1 cellular context compared by ENCODE assay signal in the genomic region with DNA sequence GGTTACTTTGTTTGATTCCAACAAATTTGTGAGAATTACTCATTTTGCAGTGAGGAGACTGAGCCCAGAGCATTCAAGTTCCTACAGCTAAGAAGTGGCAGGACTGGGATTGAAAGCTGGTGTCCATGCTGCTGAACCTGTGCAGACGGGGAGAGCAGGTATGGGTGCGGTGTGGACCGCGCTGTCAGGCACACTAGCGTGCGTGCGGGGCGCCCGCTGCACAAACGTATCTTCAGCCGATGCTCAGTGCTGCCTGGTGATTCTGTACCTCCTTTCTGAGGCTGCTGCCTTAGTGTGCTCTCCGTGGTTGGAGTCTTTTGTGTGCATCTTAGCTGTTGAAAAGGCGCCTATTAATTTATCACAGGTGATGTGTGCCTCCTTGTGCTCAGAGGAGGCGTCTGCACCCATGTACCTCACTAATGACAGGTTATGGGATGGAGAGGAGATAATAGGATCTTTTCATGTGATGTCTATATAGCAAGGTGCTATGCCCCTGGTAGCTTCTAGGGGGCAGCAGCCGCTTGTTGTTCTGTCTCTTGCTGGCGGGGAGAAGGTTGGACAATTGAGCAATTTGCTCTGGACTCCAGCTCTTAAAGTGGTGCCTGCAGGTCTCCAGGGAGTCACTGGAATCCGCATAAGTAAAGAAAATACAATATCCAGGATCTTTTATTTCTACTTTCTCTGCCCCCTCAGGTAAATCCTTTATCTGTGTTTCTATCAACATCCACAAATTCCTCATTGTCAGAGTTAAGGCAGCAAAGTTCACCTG.
A peak's percentile ranks its signal among the peaks of the same experiment; 100 is the strongest.
TF ChIP-seq lines count a peak whose summit lies in the region.

No MANE protein-coding gene starts in this region.

TF ChIP-seq in K562, 482 proteins besides CTCF, POLR2A, EP300 and RAD21 (continued from another document):
- TF ChIP-seq JUND (IDR thresholded peaks at IDR 0.05; ENCODE audit: borderline replicate concordance, low read depth, low read length) (peak; percentile 59), JUND (tag; IDR thresholded peaks at IDR 0.05; ENCODE audit: borderline replicate concordance, low read depth, low read length) (no peak; the same call in 2 of the 3 replicates), TGIF2 (CRISPR knock-in tag; IDR thresholded peaks at IDR 0.05) (no peak), DPF2 (IDR thresholded peaks at IDR 0.05) (0 out of 2 replicates have a peak, but pooled peaks have one; percentile 33), ZNF197 (CRISPR knock-in tag; IDR thresholded peaks at IDR 0.05; ENCODE audit: low read depth) (no peak), ZNF253 (CRISPR knock-in tag; conservative IDR thresholded peaks at IDR 0.05) (no peak), SAFB2 (IDR thresholded peaks at IDR 0.05; ENCODE audit: borderline replicate concordance, low read depth, low read length, severe bottlenecking) (no peak), PRPF4 (IDR thresholded peaks at IDR 0.05; ENCODE audit: insufficient read depth, low read depth, low read length, poor library complexity, severe bottlenecking) (no peak), MYC (IDR thresholded peaks at IDR 0.05; ENCODE audit: low read depth, low read length) (0 out of 2 replicates have a peak, but pooled peaks have one; percentile 45), MYC (CRISPR knock-in tag; IDR thresholded peaks at IDR 0.05; ENCODE audit: borderline replicate concordance, low read depth) (no peak), HCFC1 (IDR thresholded peaks at IDR 0.05; ENCODE audit: low read depth, low read length) (0 out of 2 replicates have a peak, but pooled peaks have one; percentile 8), ZNF79 (CRISPR knock-in tag; IDR thresholded peaks at IDR 0.05; ENCODE audit: low read depth) (no peak), CEBPG (CRISPR knock-in tag; IDR thresholded peaks at IDR 0.05) (peak; percentile 84), CEBPG (tag; conservative IDR thresholded peaks at IDR 0.05 in 1 of 2, IDR thresholded peaks at IDR 0.05 in 1 of 2) (peak; percentile 87 to 96), HSF4 (CRISPR knock-in tag; IDR thresholded peaks at IDR 0.05; ENCODE audit: borderline replicate concordance) (no peak), NFYB (IDR thresholded peaks at IDR 0.05; ENCODE audit: extremely low read depth, insufficient read length) (no peak)
- TF ChIP-seq, protein P1, sequence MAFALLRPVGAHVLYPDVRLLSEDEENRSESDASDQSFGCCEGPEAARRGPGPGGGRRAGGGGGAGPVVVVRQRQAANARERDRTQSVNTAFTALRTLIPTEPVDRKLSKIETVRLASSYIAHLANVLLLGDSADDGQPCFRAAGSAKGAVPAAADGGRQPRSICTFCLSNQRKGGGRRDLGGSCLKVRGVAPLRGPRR (CRISPR knock-in tag; IDR thresholded peaks at IDR 0.05), result no peak
- TF ChIP-seq, protein P2, sequence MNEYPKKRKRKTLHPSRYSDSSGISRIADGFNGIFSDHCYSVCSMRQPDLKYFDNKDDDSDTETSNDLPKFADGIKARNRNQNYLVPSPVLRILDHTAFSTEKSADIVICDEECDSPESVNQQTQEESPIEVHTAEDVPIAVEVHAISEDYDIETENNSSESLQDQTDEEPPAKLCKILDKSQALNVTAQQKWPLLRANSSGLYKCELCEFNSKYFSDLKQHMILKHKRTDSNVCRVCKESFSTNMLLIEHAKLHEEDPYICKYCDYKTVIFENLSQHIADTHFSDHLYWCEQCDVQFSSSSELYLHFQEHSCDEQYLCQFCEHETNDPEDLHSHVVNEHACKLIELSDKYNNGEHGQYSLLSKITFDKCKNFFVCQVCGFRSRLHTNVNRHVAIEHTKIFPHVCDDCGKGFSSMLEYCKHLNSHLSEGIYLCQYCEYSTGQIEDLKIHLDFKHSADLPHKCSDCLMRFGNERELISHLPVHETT (CRISPR knock-in tag; conservative IDR thresholded peaks at IDR 0.05 in 1 of 2, IDR thresholded peaks at IDR 0.05 in 1 of 2), result no peak
- TF ChIP-seq, protein P3, sequence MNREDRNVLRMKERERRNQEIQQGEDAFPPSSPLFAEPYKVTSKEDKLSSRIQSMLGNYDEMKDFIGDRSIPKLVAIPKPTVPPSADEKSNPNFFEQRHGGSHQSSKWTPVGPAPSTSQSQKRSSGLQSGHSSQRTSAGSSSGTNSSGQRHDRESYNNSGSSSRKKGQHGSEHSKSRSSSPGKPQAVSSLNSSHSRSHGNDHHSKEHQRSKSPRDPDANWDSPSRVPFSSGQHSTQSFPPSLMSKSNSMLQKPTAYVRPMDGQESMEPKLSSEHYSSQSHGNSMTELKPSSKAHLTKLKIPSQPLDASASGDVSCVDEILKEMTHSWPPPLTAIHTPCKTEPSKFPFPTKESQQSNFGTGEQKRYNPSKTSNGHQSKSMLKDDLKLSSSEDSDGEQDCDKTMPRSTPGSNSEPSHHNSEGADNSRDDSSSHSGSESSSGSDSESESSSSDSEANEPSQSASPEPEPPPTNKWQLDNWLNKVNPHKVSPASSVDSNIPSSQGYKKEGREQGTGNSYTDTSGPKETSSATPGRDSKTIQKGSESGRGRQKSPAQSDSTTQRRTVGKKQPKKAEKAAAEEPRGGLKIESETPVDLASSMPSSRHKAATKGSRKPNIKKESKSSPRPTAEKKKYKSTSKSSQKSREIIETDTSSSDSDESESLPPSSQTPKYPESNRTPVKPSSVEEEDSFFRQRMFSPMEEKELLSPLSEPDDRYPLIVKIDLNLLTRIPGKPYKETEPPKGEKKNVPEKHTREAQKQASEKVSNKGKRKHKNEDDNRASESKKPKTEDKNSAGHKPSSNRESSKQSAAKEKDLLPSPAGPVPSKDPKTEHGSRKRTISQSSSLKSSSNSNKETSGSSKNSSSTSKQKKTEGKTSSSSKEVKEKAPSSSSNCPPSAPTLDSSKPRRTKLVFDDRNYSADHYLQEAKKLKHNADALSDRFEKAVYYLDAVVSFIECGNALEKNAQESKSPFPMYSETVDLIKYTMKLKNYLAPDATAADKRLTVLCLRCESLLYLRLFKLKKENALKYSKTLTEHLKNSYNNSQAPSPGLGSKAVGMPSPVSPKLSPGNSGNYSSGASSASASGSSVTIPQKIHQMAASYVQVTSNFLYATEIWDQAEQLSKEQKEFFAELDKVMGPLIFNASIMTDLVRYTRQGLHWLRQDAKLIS (CRISPR knock-in tag; IDR thresholded peaks at IDR 0.05), result no peak
- TF ChIP-seq, protein P4, sequence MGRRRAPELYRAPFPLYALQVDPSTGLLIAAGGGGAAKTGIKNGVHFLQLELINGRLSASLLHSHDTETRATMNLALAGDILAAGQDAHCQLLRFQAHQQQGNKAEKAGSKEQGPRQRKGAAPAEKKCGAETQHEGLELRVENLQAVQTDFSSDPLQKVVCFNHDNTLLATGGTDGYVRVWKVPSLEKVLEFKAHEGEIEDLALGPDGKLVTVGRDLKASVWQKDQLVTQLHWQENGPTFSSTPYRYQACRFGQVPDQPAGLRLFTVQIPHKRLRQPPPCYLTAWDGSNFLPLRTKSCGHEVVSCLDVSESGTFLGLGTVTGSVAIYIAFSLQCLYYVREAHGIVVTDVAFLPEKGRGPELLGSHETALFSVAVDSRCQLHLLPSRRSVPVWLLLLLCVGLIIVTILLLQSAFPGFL (CRISPR knock-in tag; IDR thresholded peaks at IDR 0.05), result no peak
- TF ChIP-seq, protein P5, sequence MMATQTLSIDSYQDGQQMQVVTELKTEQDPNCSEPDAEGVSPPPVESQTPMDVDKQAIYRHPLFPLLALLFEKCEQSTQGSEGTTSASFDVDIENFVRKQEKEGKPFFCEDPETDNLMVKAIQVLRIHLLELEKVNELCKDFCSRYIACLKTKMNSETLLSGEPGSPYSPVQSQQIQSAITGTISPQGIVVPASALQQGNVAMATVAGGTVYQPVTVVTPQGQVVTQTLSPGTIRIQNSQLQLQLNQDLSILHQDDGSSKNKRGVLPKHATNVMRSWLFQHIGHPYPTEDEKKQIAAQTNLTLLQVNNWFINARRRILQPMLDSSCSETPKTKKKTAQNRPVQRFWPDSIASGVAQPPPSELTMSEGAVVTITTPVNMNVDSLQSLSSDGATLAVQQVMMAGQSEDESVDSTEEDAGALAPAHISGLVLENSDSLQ (IDR thresholded peaks at IDR 0.05), result peak; percentile 39; the same call in 1 of the 2 replicates
- TF ChIP-seq, protein P6, sequence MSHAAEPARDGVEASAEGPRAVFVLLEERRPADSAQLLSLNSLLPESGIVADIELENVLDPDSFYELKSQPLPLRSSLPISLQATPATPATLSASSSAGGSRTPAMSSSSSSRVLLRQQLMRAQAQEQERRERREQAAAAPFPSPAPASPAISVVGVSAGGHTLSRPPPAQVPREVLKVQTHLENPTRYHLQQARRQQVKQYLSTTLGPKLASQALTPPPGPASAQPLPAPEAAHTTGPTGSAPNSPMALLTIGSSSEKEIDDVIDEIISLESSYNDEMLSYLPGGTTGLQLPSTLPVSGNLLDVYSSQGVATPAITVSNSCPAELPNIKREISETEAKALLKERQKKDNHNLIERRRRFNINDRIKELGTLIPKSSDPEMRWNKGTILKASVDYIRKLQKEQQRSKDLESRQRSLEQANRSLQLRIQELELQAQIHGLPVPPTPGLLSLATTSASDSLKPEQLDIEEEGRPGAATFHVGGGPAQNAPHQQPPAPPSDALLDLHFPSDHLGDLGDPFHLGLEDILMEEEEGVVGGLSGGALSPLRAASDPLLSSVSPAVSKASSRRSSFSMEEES (CRISPR knock-in tag; IDR thresholded peaks at IDR 0.05), result no peak
- TF ChIP-seq, protein P7, sequence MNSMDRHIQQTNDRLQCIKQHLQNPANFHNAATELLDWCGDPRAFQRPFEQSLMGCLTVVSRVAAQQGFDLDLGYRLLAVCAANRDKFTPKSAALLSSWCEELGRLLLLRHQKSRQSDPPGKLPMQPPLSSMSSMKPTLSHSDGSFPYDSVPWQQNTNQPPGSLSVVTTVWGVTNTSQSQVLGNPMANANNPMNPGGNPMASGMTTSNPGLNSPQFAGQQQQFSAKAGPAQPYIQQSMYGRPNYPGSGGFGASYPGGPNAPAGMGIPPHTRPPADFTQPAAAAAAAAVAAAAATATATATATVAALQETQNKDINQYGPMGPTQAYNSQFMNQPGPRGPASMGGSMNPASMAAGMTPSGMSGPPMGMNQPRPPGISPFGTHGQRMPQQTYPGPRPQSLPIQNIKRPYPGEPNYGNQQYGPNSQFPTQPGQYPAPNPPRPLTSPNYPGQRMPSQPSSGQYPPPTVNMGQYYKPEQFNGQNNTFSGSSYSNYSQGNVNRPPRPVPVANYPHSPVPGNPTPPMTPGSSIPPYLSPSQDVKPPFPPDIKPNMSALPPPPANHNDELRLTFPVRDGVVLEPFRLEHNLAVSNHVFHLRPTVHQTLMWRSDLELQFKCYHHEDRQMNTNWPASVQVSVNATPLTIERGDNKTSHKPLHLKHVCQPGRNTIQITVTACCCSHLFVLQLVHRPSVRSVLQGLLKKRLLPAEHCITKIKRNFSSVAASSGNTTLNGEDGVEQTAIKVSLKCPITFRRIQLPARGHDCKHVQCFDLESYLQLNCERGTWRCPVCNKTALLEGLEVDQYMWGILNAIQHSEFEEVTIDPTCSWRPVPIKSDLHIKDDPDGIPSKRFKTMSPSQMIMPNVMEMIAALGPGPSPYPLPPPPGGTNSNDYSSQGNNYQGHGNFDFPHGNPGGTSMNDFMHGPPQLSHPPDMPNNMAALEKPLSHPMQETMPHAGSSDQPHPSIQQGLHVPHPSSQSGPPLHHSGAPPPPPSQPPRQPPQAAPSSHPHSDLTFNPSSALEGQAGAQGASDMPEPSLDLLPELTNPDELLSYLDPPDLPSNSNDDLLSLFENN (IDR thresholded peaks at IDR 0.05; ENCODE audit: low read depth in 2 of 2, low read length in 2 of 2), result no peak
